Comparison of ENCODE assay signal across 8 cellular contexts in genomic region chr6:12007915-12008286, GRCh38. TPM values are rescaled to one million over a fixed set of nuclear protein-coding genes. Genes with fewer than 3 reads are reported as not detected.
DNase-seq lines count a peak whose midpoint lies in the region; ATAC-seq, FAIRE-seq and TF ChIP-seq lines count a peak whose summit lies in the region.

No MANE protein-coding gene starts in this region.

- peaks cover 29% of the 10 kb centered on the region for H3K4me1 Mint-ChIP-seq in activated naive CD4-positive, alpha-beta T cell treated with anti-CD3 and anti-CD28 coated beads, Interleukin-2, amount 10 ng/mL, durations not matched to agents 7 days and 5 days
- H3K4me1 Mint-ChIP-seq in astrocyte (ENCODE audit: low read depth, unreplicated experiment) (peaks cover 2% of the 10 kb centered on the region), type B pancreatic cell (ENCODE audit: unreplicated experiment) (peaks cover 12% of the 10 kb centered on the region)

- peaks cover 11% of the 10 kb centered on the region for H3K4me1 ChIP-seq in astrocyte (ENCODE audit: insufficient read depth, low read length)
- H3K4me1 ChIP-seq in right lobe of liver = peaks cover 0 to 29% (median 2%) of the 10 kb centered on the region in 4 donors

- H3K36me3 ChIP-seq in astrocyte (ENCODE audit: insufficient read depth, low read length) (no peaks in the 10 kb centered on the region), right lobe of liver (no peaks in the 10 kb centered on the region)

- peaks cover 16% of the 10 kb centered on the region for H3K79me2 ChIP-seq in astrocyte (ENCODE audit: insufficient read depth, low read length)

- no peak for DNase-seq in activated naive CD4-positive, alpha-beta T cell treated with anti-CD3 and anti-CD28 coated beads, Interleukin-2, amount 10 ng/mL, durations not matched to agents 7 days and 5 days
- DNase-seq in activated naive CD4-positive, alpha-beta T cell treated with anti-CD3 and anti-CD28 coated beads, Interleukin-2, amount 50 U/mL, for 16 hours = no peak
- no peak for DNase-seq in astrocyte (ENCODE audit: low read depth)
- DNase-seq in right lobe of liver = no peak
- no peak for DNase-seq in type B pancreatic cell (ENCODE audit: extremely low spot score, unreplicated experiment)
- no peak for DNase-seq in LoVo (ENCODE audit: low spot score)
- no peak for DNase-seq in SIG-M5 (lab: John Stamatoyannopoulos, UW)
- no peak for DNase-seq in NCI-H446 (lab: John Stamatoyannopoulos, UW)

- peak overlapping the region; percentile 92 for H3K4me2 ChIP-seq in astrocyte (ENCODE audit: low read length)

- no peak for TF ChIP-seq POLR2A in right lobe of liver (IDR thresholded peaks at IDR 0.05)

- WGBS in right lobe of liver (ENCODE audit: insufficient coverage, low coverage, low lambda C conversion rate, missing lambda C conversion rate) = 26% methylated on average over 4 of the region's 4 CpGs

- no peak for FAIRE-seq in astrocyte (lab: Jason Lieb, UNC)

- H3K27ac Mint-ChIP-seq in activated naive CD4-positive, alpha-beta T cell treated with anti-CD3 and anti-CD28 coated beads, Interleukin-2, amount 10 ng/mL, durations not matched to agents 7 days and 5 days = peak overlapping the region; percentile 100
- H3K27ac Mint-ChIP-seq in astrocyte (ENCODE audit: unreplicated experiment) = peak overlapping the region; percentile 99
- peak overlapping the region; percentile 100 for H3K27ac Mint-ChIP-seq in type B pancreatic cell

- H3K27me3 Mint-ChIP-seq in activated naive CD4-positive, alpha-beta T cell treated with anti-CD3 and anti-CD28 coated beads, Interleukin-2, amount 10 ng/mL, durations not matched to agents 7 days and 5 days = peaks cover 9% of the 10 kb centered on the region
- no peaks in the 10 kb centered on the region for H3K27me3 Mint-ChIP-seq in astrocyte (ENCODE audit: low read depth, unreplicated experiment)
- no peaks in the 10 kb centered on the region for H3K27me3 Mint-ChIP-seq in type B pancreatic cell

- no peaks in the 10 kb centered on the region for H3K9me3 ChIP-seq in astrocyte (ENCODE audit: insufficient read depth, low read depth, low read length)
- no peaks in the 10 kb centered on the region for H3K9me3 ChIP-seq in right lobe of liver

- no peak for TF ChIP-seq CTCF in astrocyte (IDR thresholded peaks at IDR 0.05; ENCODE audit: insufficient read depth, low read depth, low read length)
- no peak for TF ChIP-seq CTCF in right lobe of liver (IDR thresholded peaks at IDR 0.05)
- no peak for TF ChIP-seq CTCF in type B pancreatic cell (conservative IDR thresholded peaks at IDR 0.05)

- H2AFZ ChIP-seq in astrocyte (ENCODE audit: low read depth, low read length) = no peak overlapping the region

- H3K4me3 ChIP-seq in astrocyte (ENCODE audit: insufficient read depth, low read depth, low read length) (peak overlapping the region; percentile 71), right lobe of liver (peak overlapping the region; percentile 59 to 74 (median 66))

- H3K4me3 Mint-ChIP-seq in activated naive CD4-positive, alpha-beta T cell treated with anti-CD3 and anti-CD28 coated beads, Interleukin-2, amount 10 ng/mL, durations not matched to agents 7 days and 5 days = peak overlapping the region; percentile 99
- H3K4me3 Mint-ChIP-seq in astrocyte (ENCODE audit: unreplicated experiment) (peak overlapping the region; percentile 96), type B pancreatic cell (peak overlapping the region; percentile 99)

- peak overlapping the region; percentile 96 for H3K27ac ChIP-seq in astrocyte (ENCODE audit: low read depth, low read length)
- H3K27ac ChIP-seq in right lobe of liver = peak overlapping the region; percentile 94 to 100 (median 96)

- peak overlapping the region; percentile 99 for H3K9ac ChIP-seq in astrocyte (ENCODE audit: low read length)

- no peaks in the 10 kb centered on the region for H4K20me1 ChIP-seq in astrocyte (ENCODE audit: insufficient read depth, low read length)

- intact Hi-C loops in right lobe of liver (cut with DNase I) = no loop called here

- no peaks in the 10 kb centered on the region for H3K9me3 Mint-ChIP-seq in activated naive CD4-positive, alpha-beta T cell treated with anti-CD3 and anti-CD28 coated beads, Interleukin-2, amount 10 ng/mL, durations not matched to agents 7 days and 5 days
- H3K9me3 Mint-ChIP-seq in astrocyte (ENCODE audit: unreplicated experiment) (no peaks in the 10 kb centered on the region), type B pancreatic cell (no peaks in the 10 kb centered on the region)

- CTCF ChIA-PET in activated naive CD4-positive, alpha-beta T cell treated with anti-CD3 and anti-CD28 coated beads, Interleukin-2, amount 10 ng/mL, durations not matched to agents 7 days and 5 days (lab: Charles Lee) = interaction anchor here (1.1 to 1.6 kb wide), 3 partner anchors 76 to 282 kb away, joined by 3 to 5 read pairs (median 3); no protein-coding TSS in a partner anchor

- H3K36me3 Mint-ChIP-seq in activated naive CD4-positive, alpha-beta T cell treated with anti-CD3 and anti-CD28 coated beads, Interleukin-2, amount 10 ng/mL, durations not matched to agents 7 days and 5 days = peaks cover 2% of the 10 kb centered on the region
- H3K36me3 Mint-ChIP-seq in astrocyte (ENCODE audit: low read depth, unreplicated experiment) = no peaks in the 10 kb centered on the region
- H3K36me3 Mint-ChIP-seq in type B pancreatic cell = no peaks in the 10 kb centered on the region

- no peak for ATAC-seq in right lobe of liver

- H3K27me3 ChIP-seq in astrocyte (ENCODE audit: insufficient read depth, low read length) = no peaks in the 10 kb centered on the region
- no peaks in the 10 kb centered on the region for H3K27me3 ChIP-seq in right lobe of liver

RNA-seq across cellular contexts. Expression of gene HIVEP1, which starts 4.2 kb away (rescaled TPM):
- total RNA-seq in astrocyte (46.9 and 48.9 TPM in 2 replicates), right lobe of liver (10 to 100 TPM; 13.2 to 23.3 (median 17.8) TPM), type B pancreatic cell (ENCODE audit: low replicate concordance) (37.4 and 52.3 TPM in 2 replicates)
